Comparison of ENCODE assay signal across 33 cellular contexts in genomic region chr5:26205146-26205545, GRCh38.
"Had no signal": no experiment of that assay in that cellular context is flagged by ENCODE, and none has a peak within 500 bp of the region (broad histone marks: within the 10 kb centered on the region; RNA-seq: fewer than 3 reads in every experiment).

No MANE protein-coding gene starts in this region.

- H3K9me3 ChIP-seq: adrenal gland, body of pancreas, esophagus muscularis mucosa, gastrocnemius medialis had no signal

- DNase-seq: activated B cell treated with CpG ODN at 0.5 μM for 24 hours; activated CD4-positive, alpha-beta T cell treated with anti-CD3 and anti-CD28 coated beads for 48 hours; activated CD4-positive, alpha-beta T cell treated with anti-CD3 and anti-CD28 coated beads, Interleukin-2, amount 50 U/mL, for 1 hour; activated CD4-positive, alpha-beta T cell treated with anti-CD3 and anti-CD28 coated beads, Interleukin-2, amount 50 U/mL, for 48 hours; activated CD8-positive, alpha-beta memory T cell treated with anti-CD3 and anti-CD28 coated beads for 24 hours; activated CD8-positive, alpha-beta T cell treated with anti-CD3 and anti-CD28 coated beads for 36 hours; activated effector memory CD4-positive, alpha-beta T cell treated with Interleukin-2 at 50 U/mL for 16 hours; activated naive CD4-positive, alpha-beta T cell treated with anti-CD3 and anti-CD28 coated beads for 36 hours; activated naive CD8-positive, alpha-beta T cell treated with anti-CD3 and anti-CD28 coated beads for 36 hours; activated naive CD8-positive, alpha-beta T cell treated with anti-CD3 and anti-CD28 coated beads, Interleukin-2, amount 50 U/mL, for 24 hours; activated T-cell treated with anti-CD3 and anti-CD28 coated beads, Interleukin-2, amount 50 U/mL, for 4 hours; adrenal gland; amygdala; aorta; body of pancreas; caudate nucleus; effector CD4-positive, alpha-beta T cell; effector memory CD8-positive, alpha-beta T cell; erythroblast; foreskin keratinocyte; gastrocnemius medialis; glutamatergic neuron; heart left ventricle; T-helper 17 cell; T1000; WERI-Rb-1 had no signal

- H3K36me3 Mint-ChIP-seq: activated naive CD4-positive, alpha-beta T cell treated with anti-CD3 and anti-CD28 coated beads, Interleukin-2, amount 50 U/mL, for 24 hours; activated naive CD8-positive, alpha-beta T cell treated with anti-CD3 and anti-CD28 coated beads for 36 hours had no signal

- H3K9me3 Mint-ChIP-seq: activated naive CD4-positive, alpha-beta T cell treated with anti-CD3 and anti-CD28 coated beads, Interleukin-2, amount 50 U/mL, for 24 hours had no signal

- H3K36me3 ChIP-seq: adrenal gland, esophagus muscularis mucosa, gastrocnemius medialis, heart left ventricle, WERI-Rb-1 had no signal

- ATAC-seq: activated CD4-positive, CD25-positive, alpha-beta regulatory T cell treated with anti-CD3 and anti-CD28 coated beads, Interleukin-2, amount 50 U/mL, for 24 hours; activated CD8-positive, alpha-beta T cell treated with anti-CD3 and anti-CD28 coated beads for 36 hours; activated naive CD8-positive, alpha-beta T cell treated with anti-CD3 and anti-CD28 coated beads, Interleukin-2, amount 50 U/mL, for 24 hours; activated T-cell treated with anti-CD3 and anti-CD28 coated beads, Interleukin-2, amount 50 U/mL, for 4 hours; activated T-helper 17 cell treated with anti-CD3 and anti-CD28 coated beads, Interleukin-2, amount 50 U/mL, for 72 hours; body of pancreas; effector memory CD8-positive, alpha-beta T cell; foreskin keratinocyte; gastrocnemius medialis; heart left ventricle; T-helper 17 cell had no signal

- H3K4me1 Mint-ChIP-seq: activated B cell treated with CpG ODN at 0.5 μM for 24 hours; activated naive CD4-positive, alpha-beta T cell treated with anti-CD3 and anti-CD28 coated beads, Interleukin-2, amount 50 U/mL, for 24 hours; activated naive CD8-positive, alpha-beta T cell treated with anti-CD3 and anti-CD28 coated beads for 36 hours; activated naive CD8-positive, alpha-beta T cell treated with anti-CD3 and anti-CD28 coated beads, Interleukin-2, amount 50 U/mL, for 24 hours; activated T-helper 17 cell treated with anti-CD3 and anti-CD28 coated beads, Interleukin-2, amount 50 U/mL, for 72 hours; T-helper 17 cell had no signal

- H3K4me3 ChIP-seq: adrenal gland, body of pancreas, coronary artery, esophagus muscularis mucosa, gastrocnemius medialis, heart left ventricle had no signal

- H3K27ac Mint-ChIP-seq: activated B cell treated with CpG ODN at 0.5 μM for 24 hours; activated CD8-positive, alpha-beta T cell treated with anti-CD3 and anti-CD28 coated beads for 36 hours; activated naive CD4-positive, alpha-beta T cell treated with anti-CD3 and anti-CD28 coated beads for 36 hours; activated naive CD4-positive, alpha-beta T cell treated with anti-CD3 and anti-CD28 coated beads, Interleukin-2, amount 50 U/mL, for 24 hours; activated naive CD8-positive, alpha-beta T cell treated with anti-CD3 and anti-CD28 coated beads for 36 hours; activated naive CD8-positive, alpha-beta T cell treated with anti-CD3 and anti-CD28 coated beads, Interleukin-2, amount 50 U/mL, for 24 hours; activated T-helper 17 cell treated with anti-CD3 and anti-CD28 coated beads, Interleukin-2, amount 50 U/mL, for 72 hours; dendritic cell treated with granulocyte-macrophage colony-stimulating factor and Interleukin-4, amounts not matched to agents 40 ng/mL and 50 ng/mL, for 4 days; effector memory CD8-positive, alpha-beta T cell; T-helper 17 cell; T-helper 2 cell treated with Interferon-gamma antibody and Interleukin-4, amounts not matched to agents 5 μg/mL and 100 μg/mL, for 36 hours had no signal

- H3K4me1 ChIP-seq: adrenal gland, body of pancreas, esophagus muscularis mucosa, foreskin keratinocyte, gastrocnemius medialis, heart left ventricle had no signal

- H3K4me3 Mint-ChIP-seq: activated B cell treated with CpG ODN at 0.5 μM for 24 hours; activated CD8-positive, alpha-beta T cell treated with anti-CD3 and anti-CD28 coated beads for 36 hours; activated naive CD4-positive, alpha-beta T cell treated with anti-CD3 and anti-CD28 coated beads for 36 hours; activated naive CD4-positive, alpha-beta T cell treated with anti-CD3 and anti-CD28 coated beads, Interleukin-2, amount 50 U/mL, for 24 hours; activated naive CD8-positive, alpha-beta T cell treated with anti-CD3 and anti-CD28 coated beads for 36 hours; activated naive CD8-positive, alpha-beta T cell treated with anti-CD3 and anti-CD28 coated beads, Interleukin-2, amount 50 U/mL, for 24 hours; activated T-cell treated with anti-CD3 and anti-CD28 coated beads, Interleukin-2, amount 50 U/mL, for 4 hours; activated T-helper 17 cell treated with anti-CD3 and anti-CD28 coated beads, Interleukin-2, amount 50 U/mL, for 72 hours; dendritic cell treated with granulocyte-macrophage colony-stimulating factor and Interleukin-4, amounts not matched to agents 40 ng/mL and 50 ng/mL, for 4 days; effector memory CD8-positive, alpha-beta T cell; T-helper 17 cell; T-helper 2 cell treated with Interferon-gamma antibody and Interleukin-4, amounts not matched to agents 5 μg/mL and 100 μg/mL, for 36 hours had no signal

- H3K27me3 ChIP-seq: adrenal gland, body of pancreas, esophagus muscularis mucosa, foreskin keratinocyte, gastrocnemius medialis, heart left ventricle had no signal

- H3K27me3 Mint-ChIP-seq: activated B cell treated with CpG ODN at 0.5 μM for 24 hours; activated CD8-positive, alpha-beta T cell treated with anti-CD3 and anti-CD28 coated beads for 36 hours; activated naive CD4-positive, alpha-beta T cell treated with anti-CD3 and anti-CD28 coated beads, Interleukin-2, amount 50 U/mL, for 24 hours; activated naive CD8-positive, alpha-beta T cell treated with anti-CD3 and anti-CD28 coated beads for 36 hours; activated naive CD8-positive, alpha-beta T cell treated with anti-CD3 and anti-CD28 coated beads, Interleukin-2, amount 50 U/mL, for 24 hours; activated T-helper 17 cell treated with anti-CD3 and anti-CD28 coated beads, Interleukin-2, amount 50 U/mL, for 72 hours; dendritic cell treated with granulocyte-macrophage colony-stimulating factor and Interleukin-4, amounts not matched to agents 40 ng/mL and 50 ng/mL, for 4 days; effector memory CD8-positive, alpha-beta T cell; T-helper 17 cell had no signal
